Comparison of ENCODE assay signal across 1 cellular context in the genomic region with DNA sequence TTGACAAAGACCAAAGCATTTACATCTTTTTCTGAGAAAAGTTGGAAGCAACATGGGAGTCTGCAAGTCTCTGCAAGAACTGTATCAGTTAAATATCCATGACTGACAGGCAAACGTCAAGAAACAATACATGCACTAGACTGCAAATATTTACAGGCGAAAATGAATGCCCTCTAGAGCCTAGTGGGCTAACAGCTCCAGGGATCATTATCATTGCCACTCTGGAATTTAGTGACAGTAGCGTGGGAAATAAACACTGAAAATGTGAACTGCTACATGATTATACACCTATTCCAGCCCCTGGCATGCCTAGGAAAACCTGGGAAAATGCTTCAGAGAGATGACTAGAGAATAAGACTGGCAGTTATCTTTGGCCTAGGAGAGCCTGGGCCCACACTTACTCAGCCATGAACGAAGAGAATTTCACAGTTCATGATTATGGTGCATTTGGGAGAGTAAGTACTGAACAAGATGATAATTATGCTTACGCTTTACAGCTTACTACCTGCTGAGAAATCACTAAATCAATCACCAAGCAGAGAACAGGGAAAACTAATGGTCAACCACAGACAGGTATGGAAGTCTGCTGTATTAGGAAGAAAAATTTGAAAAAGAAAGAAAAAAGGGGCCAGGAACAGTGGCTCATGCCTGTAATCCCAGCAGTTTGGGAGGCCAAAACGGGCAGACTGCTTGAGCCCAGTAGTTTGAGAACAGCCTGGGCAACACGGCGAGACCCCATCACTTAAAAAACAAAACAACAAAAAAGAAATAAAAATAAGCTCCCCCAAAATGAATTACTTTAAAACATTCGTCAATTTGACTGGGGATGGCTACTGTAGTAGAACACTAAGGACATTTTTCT.
TF ChIP-seq lines count a peak whose summit lies in the region.

No MANE protein-coding gene starts in this region.

TF ChIP-seq in HEK293, 187 proteins besides CTCF, POLR2A, EP300 and RAD21 (continued from another document and continues in another):
- TF ChIP-seq ZNF830 (tag by site-specific recombination; IDR thresholded peaks at IDR 0.05; ENCODE audit: low read depth) = no peak
- no peak for TF ChIP-seq ZNF157 (tag by site-specific recombination; IDR thresholded peaks at IDR 0.05)
- TF ChIP-seq ZNF350 (tag by site-specific recombination; IDR thresholded peaks at IDR 0.05) = no peak
- no peak for TF ChIP-seq BCL11B (tag by site-specific recombination; IDR thresholded peaks at IDR 0.05; ENCODE audit: low read depth)
- TF ChIP-seq ZNF747 (tag by site-specific recombination; IDR thresholded peaks at IDR 0.05) = no peak
- TF ChIP-seq ZNF404 (tag by site-specific recombination; IDR thresholded peaks at IDR 0.05) = no peak
- TF ChIP-seq KLF8 (tag by site-specific recombination; IDR thresholded peaks at IDR 0.05) = no peak
- TF ChIP-seq ZNF670 (tag by site-specific recombination; IDR thresholded peaks at IDR 0.05; ENCODE audit: low read depth) = no peak
- TF ChIP-seq ZSCAN23 (tag by site-specific recombination; IDR thresholded peaks at IDR 0.05) = no peak
- TF ChIP-seq YY1 (tag by site-specific recombination; IDR thresholded peaks at IDR 0.05) = no peak
- no peak for TF ChIP-seq ZNF174 (tag by site-specific recombination; IDR thresholded peaks at IDR 0.05)
- TF ChIP-seq ZNF366 (tag by site-specific recombination; conservative IDR thresholded peaks at IDR 0.05) = no peak
- no peak for TF ChIP-seq ZFP41 (tag by site-specific recombination; IDR thresholded peaks at IDR 0.05; ENCODE audit: borderline replicate concordance)
- no peak for TF ChIP-seq ZNF132 (tag by site-specific recombination; IDR thresholded peaks at IDR 0.05; ENCODE audit: borderline replicate concordance)
- TF ChIP-seq ZNF48 (tag by site-specific recombination; IDR thresholded peaks at IDR 0.05) = no peak
- TF ChIP-seq, protein P1, sequence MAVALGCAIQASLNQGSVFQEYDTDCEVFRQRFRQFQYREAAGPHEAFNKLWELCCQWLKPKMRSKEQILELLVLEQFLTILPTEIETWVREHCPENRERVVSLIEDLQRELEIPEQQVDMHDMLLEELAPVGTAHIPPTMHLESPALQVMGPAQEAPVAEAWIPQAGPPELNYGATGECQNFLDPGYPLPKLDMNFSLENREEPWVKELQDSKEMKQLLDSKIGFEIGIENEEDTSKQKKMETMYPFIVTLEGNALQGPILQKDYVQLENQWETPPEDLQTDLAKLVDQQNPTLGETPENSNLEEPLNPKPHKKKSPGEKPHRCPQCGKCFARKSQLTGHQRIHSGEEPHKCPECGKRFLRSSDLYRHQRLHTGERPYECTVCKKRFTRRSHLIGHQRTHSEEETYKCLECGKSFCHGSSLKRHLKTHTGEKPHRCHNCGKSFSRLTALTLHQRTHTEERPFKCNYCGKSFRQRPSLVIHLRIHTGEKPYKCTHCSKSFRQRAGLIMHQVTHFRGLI (tag by site-specific recombination; IDR thresholded peaks at IDR 0.05) = no peak
- TF ChIP-seq ZNF701 (tag by site-specific recombination; IDR thresholded peaks at IDR 0.05) = no peak
- TF ChIP-seq ZNF792 (tag by site-specific recombination; IDR thresholded peaks at IDR 0.05) = no peak
- no peak for TF ChIP-seq ZNF311 (tag by site-specific recombination; IDR thresholded peaks at IDR 0.05; ENCODE audit: borderline replicate concordance)
- TF ChIP-seq KLF10 (tag by site-specific recombination; IDR thresholded peaks at IDR 0.05) = no peak
- TF ChIP-seq, protein P2, sequence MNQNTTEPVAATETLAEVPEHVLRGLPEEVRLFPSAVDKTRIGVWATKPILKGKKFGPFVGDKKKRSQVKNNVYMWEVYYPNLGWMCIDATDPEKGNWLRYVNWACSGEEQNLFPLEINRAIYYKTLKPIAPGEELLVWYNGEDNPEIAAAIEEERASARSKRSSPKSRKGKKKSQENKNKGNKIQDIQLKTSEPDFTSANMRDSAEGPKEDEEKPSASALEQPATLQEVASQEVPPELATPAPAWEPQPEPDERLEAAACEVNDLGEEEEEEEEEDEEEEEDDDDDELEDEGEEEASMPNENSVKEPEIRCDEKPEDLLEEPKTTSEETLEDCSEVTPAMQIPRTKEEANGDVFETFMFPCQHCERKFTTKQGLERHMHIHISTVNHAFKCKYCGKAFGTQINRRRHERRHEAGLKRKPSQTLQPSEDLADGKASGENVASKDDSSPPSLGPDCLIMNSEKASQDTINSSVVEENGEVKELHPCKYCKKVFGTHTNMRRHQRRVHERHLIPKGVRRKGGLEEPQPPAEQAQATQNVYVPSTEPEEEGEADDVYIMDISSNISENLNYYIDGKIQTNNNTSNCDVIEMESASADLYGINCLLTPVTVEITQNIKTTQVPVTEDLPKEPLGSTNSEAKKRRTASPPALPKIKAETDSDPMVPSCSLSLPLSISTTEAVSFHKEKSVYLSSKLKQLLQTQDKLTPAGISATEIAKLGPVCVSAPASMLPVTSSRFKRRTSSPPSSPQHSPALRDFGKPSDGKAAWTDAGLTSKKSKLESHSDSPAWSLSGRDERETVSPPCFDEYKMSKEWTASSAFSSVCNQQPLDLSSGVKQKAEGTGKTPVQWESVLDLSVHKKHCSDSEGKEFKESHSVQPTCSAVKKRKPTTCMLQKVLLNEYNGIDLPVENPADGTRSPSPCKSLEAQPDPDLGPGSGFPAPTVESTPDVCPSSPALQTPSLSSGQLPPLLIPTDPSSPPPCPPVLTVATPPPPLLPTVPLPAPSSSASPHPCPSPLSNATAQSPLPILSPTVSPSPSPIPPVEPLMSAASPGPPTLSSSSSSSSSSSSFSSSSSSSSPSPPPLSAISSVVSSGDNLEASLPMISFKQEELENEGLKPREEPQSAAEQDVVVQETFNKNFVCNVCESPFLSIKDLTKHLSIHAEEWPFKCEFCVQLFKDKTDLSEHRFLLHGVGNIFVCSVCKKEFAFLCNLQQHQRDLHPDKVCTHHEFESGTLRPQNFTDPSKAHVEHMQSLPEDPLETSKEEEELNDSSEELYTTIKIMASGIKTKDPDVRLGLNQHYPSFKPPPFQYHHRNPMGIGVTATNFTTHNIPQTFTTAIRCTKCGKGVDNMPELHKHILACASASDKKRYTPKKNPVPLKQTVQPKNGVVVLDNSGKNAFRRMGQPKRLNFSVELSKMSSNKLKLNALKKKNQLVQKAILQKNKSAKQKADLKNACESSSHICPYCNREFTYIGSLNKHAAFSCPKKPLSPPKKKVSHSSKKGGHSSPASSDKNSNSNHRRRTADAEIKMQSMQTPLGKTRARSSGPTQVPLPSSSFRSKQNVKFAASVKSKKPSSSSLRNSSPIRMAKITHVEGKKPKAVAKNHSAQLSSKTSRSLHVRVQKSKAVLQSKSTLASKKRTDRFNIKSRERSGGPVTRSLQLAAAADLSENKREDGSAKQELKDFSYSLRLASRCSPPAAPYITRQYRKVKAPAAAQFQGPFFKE (tag by site-specific recombination; IDR thresholded peaks at IDR 0.05; ENCODE audit: borderline replicate concordance) = no peak
- TF ChIP-seq ZNF184 (tag by site-specific recombination; IDR thresholded peaks at IDR 0.05) = no peak
- peak; percentile 46; the same call in 1 of the 2 replicates for TF ChIP-seq ZBTB8A (tag by site-specific recombination; IDR thresholded peaks at IDR 0.05)
- no peak for TF ChIP-seq ZNF19 (tag by site-specific recombination; IDR thresholded peaks at IDR 0.05; ENCODE audit: low read depth)
- no peak for TF ChIP-seq ZNF24 (tag by site-specific recombination; IDR thresholded peaks at IDR 0.05)
- no peak for TF ChIP-seq ZNF175 (tag by site-specific recombination; IDR thresholded peaks at IDR 0.05)
- TF ChIP-seq ZNF248 (tag by site-specific recombination; IDR thresholded peaks at IDR 0.05) = no peak
- no peak for TF ChIP-seq ZNF23 (tag by site-specific recombination; IDR thresholded peaks at IDR 0.05; ENCODE audit: borderline replicate concordance)
- TF ChIP-seq, protein P3, sequence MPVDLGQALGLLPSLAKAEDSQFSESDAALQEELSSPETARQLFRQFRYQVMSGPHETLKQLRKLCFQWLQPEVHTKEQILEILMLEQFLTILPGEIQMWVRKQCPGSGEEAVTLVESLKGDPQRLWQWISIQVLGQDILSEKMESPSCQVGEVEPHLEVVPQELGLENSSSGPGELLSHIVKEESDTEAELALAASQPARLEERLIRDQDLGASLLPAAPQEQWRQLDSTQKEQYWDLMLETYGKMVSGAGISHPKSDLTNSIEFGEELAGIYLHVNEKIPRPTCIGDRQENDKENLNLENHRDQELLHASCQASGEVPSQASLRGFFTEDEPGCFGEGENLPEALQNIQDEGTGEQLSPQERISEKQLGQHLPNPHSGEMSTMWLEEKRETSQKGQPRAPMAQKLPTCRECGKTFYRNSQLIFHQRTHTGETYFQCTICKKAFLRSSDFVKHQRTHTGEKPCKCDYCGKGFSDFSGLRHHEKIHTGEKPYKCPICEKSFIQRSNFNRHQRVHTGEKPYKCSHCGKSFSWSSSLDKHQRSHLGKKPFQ (tag by site-specific recombination; IDR thresholded peaks at IDR 0.05) = 0 out of 2 replicates have a peak, but pooled peaks have one; percentile 19
- TF ChIP-seq ZBTB48 (tag by site-specific recombination; IDR thresholded peaks at IDR 0.05) = no peak
- no peak for TF ChIP-seq ZNF514 (tag by site-specific recombination; IDR thresholded peaks at IDR 0.05)
- TF ChIP-seq, protein P4, sequence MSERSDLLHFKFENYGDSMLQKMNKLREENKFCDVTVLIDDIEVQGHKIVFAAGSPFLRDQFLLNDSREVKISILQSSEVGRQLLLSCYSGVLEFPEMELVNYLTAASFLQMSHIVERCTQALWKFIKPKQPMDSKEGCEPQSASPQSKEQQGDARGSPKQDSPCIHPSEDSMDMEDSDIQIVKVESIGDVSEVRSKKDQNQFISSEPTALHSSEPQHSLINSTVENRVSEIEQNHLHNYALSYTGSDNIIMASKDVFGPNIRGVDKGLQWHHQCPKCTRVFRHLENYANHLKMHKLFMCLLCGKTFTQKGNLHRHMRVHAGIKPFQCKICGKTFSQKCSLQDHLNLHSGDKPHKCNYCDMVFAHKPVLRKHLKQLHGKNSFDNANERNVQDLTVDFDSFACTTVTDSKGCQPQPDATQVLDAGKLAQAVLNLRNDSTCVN (tag by site-specific recombination; optimal IDR thresholded peaks at IDR 0.05) = no peak
- no peak for TF ChIP-seq ZNF37A (tag by site-specific recombination; IDR thresholded peaks at IDR 0.05)
- no peak for TF ChIP-seq SCRT1 (tag by site-specific recombination; IDR thresholded peaks at IDR 0.05; ENCODE audit: borderline replicate concordance)
- no peak for TF ChIP-seq ZNF138 (tag by site-specific recombination; IDR thresholded peaks at IDR 0.05; ENCODE audit: borderline replicate concordance)
- TF ChIP-seq MYNN (tag by site-specific recombination; IDR thresholded peaks at IDR 0.05; ENCODE audit: borderline replicate concordance) = no peak
- TF ChIP-seq, protein P5, sequence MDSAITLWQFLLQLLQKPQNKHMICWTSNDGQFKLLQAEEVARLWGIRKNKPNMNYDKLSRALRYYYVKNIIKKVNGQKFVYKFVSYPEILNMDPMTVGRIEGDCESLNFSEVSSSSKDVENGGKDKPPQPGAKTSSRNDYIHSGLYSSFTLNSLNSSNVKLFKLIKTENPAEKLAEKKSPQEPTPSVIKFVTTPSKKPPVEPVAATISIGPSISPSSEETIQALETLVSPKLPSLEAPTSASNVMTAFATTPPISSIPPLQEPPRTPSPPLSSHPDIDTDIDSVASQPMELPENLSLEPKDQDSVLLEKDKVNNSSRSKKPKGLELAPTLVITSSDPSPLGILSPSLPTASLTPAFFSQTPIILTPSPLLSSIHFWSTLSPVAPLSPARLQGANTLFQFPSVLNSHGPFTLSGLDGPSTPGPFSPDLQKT (IDR thresholded peaks at IDR 0.05; ENCODE audit: borderline replicate concordance, low read depth, low read length) = no peak
- no peak for TF ChIP-seq ZNF292 (tag by site-specific recombination; IDR thresholded peaks at IDR 0.05; ENCODE audit: borderline replicate concordance, low read depth)
- no peak for TF ChIP-seq ZNF16 (tag by site-specific recombination; IDR thresholded peaks at IDR 0.05; ENCODE audit: low read depth)
- TF ChIP-seq OSR2 (tag by site-specific recombination; IDR thresholded peaks at IDR 0.05) = peak; percentile 71
- no peak for TF ChIP-seq ZNF621 (tag by site-specific recombination; IDR thresholded peaks at IDR 0.05)
- TF ChIP-seq, protein P6, sequence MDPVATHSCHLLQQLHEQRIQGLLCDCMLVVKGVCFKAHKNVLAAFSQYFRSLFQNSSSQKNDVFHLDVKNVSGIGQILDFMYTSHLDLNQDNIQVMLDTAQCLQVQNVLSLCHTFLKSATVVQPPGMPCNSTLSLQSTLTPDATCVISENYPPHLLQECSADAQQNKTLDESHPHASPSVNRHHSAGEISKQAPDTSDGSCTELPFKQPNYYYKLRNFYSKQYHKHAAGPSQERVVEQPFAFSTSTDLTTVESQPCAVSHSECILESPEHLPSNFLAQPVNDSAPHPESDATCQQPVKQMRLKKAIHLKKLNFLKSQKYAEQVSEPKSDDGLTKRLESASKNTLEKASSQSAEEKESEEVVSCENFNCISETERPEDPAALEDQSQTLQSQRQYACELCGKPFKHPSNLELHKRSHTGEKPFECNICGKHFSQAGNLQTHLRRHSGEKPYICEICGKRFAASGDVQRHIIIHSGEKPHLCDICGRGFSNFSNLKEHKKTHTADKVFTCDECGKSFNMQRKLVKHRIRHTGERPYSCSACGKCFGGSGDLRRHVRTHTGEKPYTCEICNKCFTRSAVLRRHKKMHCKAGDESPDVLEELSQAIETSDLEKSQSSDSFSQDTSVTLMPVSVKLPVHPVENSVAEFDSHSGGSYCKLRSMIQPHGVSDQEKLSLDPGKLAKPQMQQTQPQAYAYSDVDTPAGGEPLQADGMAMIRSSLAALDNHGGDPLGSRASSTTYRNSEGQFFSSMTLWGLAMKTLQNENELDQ (tag by site-specific recombination; IDR thresholded peaks at IDR 0.05; ENCODE audit: low read depth) = no peak
- no peak for TF ChIP-seq ZNF169 (tag by site-specific recombination; IDR thresholded peaks at IDR 0.05)
- TF ChIP-seq ZNF426 (tag by site-specific recombination; IDR thresholded peaks at IDR 0.05) = no peak
- TF ChIP-seq, protein P7, sequence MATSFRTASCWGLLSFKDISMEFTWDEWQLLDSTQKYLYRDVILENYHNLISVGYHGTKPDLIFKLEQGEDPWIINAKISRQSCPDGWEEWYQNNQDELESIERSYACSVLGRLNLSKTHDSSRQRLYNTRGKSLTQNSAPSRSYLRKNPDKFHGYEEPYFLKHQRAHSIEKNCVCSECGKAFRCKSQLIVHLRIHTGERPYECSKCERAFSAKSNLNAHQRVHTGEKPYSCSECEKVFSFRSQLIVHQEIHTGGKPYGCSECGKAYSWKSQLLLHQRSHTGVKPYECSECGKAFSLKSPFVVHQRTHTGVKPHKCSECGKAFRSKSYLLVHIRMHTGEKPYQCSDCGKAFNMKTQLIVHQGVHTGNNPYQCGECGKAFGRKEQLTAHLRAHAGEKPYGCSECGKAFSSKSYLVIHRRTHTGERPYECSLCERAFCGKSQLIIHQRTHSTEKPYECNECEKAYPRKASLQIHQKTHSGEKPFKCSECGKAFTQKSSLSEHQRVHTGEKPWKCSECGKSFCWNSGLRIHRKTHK (tag by site-specific recombination; IDR thresholded peaks at IDR 0.05) = no peak
- TF ChIP-seq, protein P8, sequence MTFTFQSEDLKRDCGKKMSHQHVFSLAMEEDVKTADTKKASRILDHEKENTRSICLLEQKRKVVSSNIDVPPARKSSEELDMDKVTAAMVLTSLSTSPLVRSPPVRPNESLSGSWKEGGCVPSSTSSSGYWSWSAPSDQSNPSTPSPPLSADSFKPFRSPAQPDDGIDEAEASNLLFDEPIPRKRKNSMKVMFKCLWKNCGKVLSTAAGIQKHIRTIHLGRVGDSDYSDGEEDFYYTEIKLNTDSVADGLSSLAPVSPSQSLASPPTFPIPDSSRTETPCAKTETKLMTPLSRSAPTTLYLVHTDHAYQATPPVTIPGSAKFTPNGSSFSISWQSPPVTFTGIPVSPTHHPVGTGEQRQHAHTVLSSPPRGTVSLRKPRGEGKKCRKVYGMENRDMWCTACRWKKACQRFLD (tag by site-specific recombination; IDR thresholded peaks at IDR 0.05) = no peak
- TF ChIP-seq ZNF239 (tag by site-specific recombination; IDR thresholded peaks at IDR 0.05) = no peak
- TF ChIP-seq ZXDB (tag by site-specific recombination; IDR thresholded peaks at IDR 0.05) = peak; percentile 48; the same call in 1 of the 2 replicates
